ENCODE assay signal across 7 cellular contexts in the genomic region with DNA sequence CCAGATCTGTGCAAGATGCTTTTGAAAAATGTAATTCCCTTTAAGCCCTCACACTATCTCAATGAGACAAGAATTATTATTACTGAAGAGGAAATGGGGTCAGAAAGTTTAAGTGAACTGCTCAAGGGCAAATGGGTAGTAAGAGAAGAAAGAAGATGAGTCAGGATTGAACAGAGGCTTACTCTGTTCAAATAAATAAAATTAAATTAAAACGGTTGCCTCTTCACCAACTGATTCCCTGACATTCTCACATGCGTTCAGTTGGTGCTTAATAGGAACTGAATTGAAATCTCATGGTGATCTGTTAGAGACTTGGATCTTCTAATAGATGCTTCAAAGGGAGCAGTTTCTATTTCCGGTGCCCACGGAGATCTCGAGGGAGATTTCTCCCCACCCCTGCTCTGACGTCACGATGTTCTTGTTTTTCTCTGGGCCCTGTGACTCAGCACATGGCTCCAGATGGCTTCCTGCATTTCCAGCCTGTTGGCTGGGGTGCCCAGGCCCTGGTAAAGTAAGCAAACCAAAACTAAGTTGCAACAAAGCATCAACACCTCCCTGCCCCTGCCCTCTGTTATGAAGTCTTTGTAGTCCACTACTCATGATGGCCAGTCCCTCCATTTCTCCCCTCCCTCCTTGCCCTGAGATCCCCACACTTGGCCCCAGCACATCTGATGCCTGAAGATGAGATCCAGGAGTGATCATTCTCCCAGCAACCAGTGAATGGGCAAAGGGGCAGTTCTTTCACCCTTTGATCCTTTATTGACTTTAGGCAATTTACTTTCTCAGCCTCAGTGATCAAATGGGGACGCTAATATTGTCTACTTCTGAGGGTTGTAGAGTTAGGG.
DNase-seq lines count a peak whose midpoint lies in the region; FAIRE-seq and TF ChIP-seq lines count a peak whose summit lies in the region.

No MANE protein-coding gene starts in this region.

- in situ Hi-C loops in astrocyte of the cerebellum (cut with HindIII; ENCODE audit: low sequenced_read_pairs): no loop called here

- H3K27me3 ChIP-seq in hepatocyte (no peaks in the 10 kb centered on the region), small intestine (ENCODE audit: control insufficient read depth in 2 of 2, insufficient read depth in 2 of 2, low read length in 2 of 2) (no peaks in the 10 kb centered on the region)

- DNase-seq in HK-2 (ENCODE audit: unreplicated experiment): peak; percentile 24
- DNase-seq in T1000 (lab: John Stamatoyannopoulos, UW): peak; percentile 67
- DNase-seq in astrocyte of the cerebellum (ENCODE audit: low read depth): peak; percentile 37
- peak; percentile 68 for DNase-seq in hepatocyte (ENCODE audit: low spot score)
- peak; percentile 48 for DNase-seq in small intestine
- no peak for DNase-seq in DMS79 treated with DMSO at 0.1 percent for 48 hours (lab: John Stamatoyannopoulos, UW)
- DNase-seq in mesenteric fat pad (ENCODE audit: low spot score): no peak

- TF ChIP-seq CTCF in astrocyte of the cerebellum (IDR thresholded peaks at IDR 0.05; ENCODE audit: low read depth, low read length, missing control alignments): no peak
- TF ChIP-seq CTCF in hepatocyte (IDR thresholded peaks at IDR 0.05; ENCODE audit: poor library complexity): no peak

- no peak overlapping the region for H3K4me3 ChIP-seq in astrocyte of the cerebellum (ENCODE audit: low read depth, low read length)
- no peak overlapping the region for H3K4me3 ChIP-seq in hepatocyte
- no peak overlapping the region for H3K4me3 ChIP-seq in small intestine (ENCODE audit: low read depth in 1 of 2, low read length in 2 of 2)

- FAIRE-seq in small intestine (lab: Jason Lieb, UNC): no peak

- H3K9me2 ChIP-seq in hepatocyte (replicated peaks; ENCODE audit: insufficient read depth): no peaks in the 10 kb centered on the region

- H3K27ac ChIP-seq in hepatocyte (peak overlapping the region; percentile 61), small intestine (ENCODE audit: low read depth in 1 of 2, low read length in 1 of 2) (peak overlapping the region in 1 of 2 donors; percentile 82)

- peak overlapping the region; percentile 12 for H3K4me2 ChIP-seq in hepatocyte

- 54% methylated on average over 8 of the region's 8 CpGs for WGBS in hepatocyte (ENCODE audit: low lambda C conversion rate, missing lambda C conversion rate)
- 29 to 33% (median 31%) methylated on average over 8 of the region's 8 CpGs for WGBS in small intestine, 3 donors

- H3K9me3 ChIP-seq in hepatocyte (ENCODE audit: low read depth) (no peaks in the 10 kb centered on the region), small intestine (ENCODE audit: control insufficient read depth, low read depth) (no peaks in the 10 kb centered on the region)

- no peaks in the 10 kb centered on the region for H4K20me1 ChIP-seq in hepatocyte (ENCODE audit: insufficient read depth, poor library complexity, severe bottlenecking)

- H3K79me2 ChIP-seq in hepatocyte: no peaks in the 10 kb centered on the region

- H3K36me3 ChIP-seq in hepatocyte (replicated peaks; ENCODE audit: insufficient read depth, low read depth) (no peaks in the 10 kb centered on the region), small intestine (ENCODE audit: control insufficient read depth in 2 of 2, insufficient read depth in 2 of 2, low read length in 2 of 2) (no peaks in the 10 kb centered on the region)

- H2AFZ ChIP-seq in hepatocyte: no peak overlapping the region

- H3K4me1 ChIP-seq in hepatocyte (ENCODE audit: insufficient read depth) (peaks cover 13% of the 10 kb centered on the region), small intestine (ENCODE audit: control insufficient read depth in 2 of 2, insufficient read depth in 1 of 2, low read depth in 1 of 2, low read length in 1 of 2) (peaks cover 4 to 6% of the 10 kb centered on the region in 2 donors)

Comparison
In these comparisons a context has a peak if more than half of its experiments do, and no peak if none do; other contexts are left out.
1. DNase-seq: peak in HK-2 (single experiment), T1000 (single experiment), astrocyte of the cerebellum (single experiment), hepatocyte (single experiment) and small intestine (single experiment); none in DMS79 treated with DMSO at 0.1 percent for 48 hours (single experiment) and mesenteric fat pad (single experiment).